Comparison of ENCODE assay signal across 8 cellular contexts in genomic region chr3:150681037-150681436, GRCh38. TPM values are rescaled to one million over a fixed set of nuclear protein-coding genes. Genes with fewer than 3 reads are reported as not detected.
DNase-seq lines count a peak whose midpoint lies in the region; ATAC-seq and TF ChIP-seq lines count a peak whose summit lies in the region.

No MANE protein-coding gene starts in this region.

- CTCF ChIA-PET in activated naive CD4-positive, alpha-beta T cell treated with anti-CD3 and anti-CD28 coated beads, Interleukin-2, amount 10 ng/mL, durations not matched to agents 7 days and 5 days (lab: Charles Lee), result interaction anchor here (0.7 kb wide), 1 partner anchor 22 kb away, joined by 3 read pairs; no protein-coding TSS in a partner anchor

- H3F3A ChIP-seq in MM.1S (ENCODE audit: insufficient read depth, low read length), result peaks cover 13% of the 10 kb centered on the region

- 0 out of 2 replicates have a peak overlapping the region, but pooled peaks have one; percentile 7 for H2AFZ ChIP-seq in MM.1S (ENCODE audit: low read length)

- peak; percentile 92 for ATAC-seq in HG02759 (IDR thresholded peaks at IDR 0.05; ENCODE audit: unreplicated experiment)
- peak; percentile 97 for ATAC-seq in stimulated activated naive CD8-positive, alpha-beta T cell treated with anti-CD3 and anti-CD28 coated beads, Interleukin-15, amount 100 ng/mL, for 72 hours
- ATAC-seq in HG03108 (IDR thresholded peaks at IDR 0.05; ENCODE audit: unreplicated experiment), result no peak

- no peaks in the 10 kb centered on the region for H3K27me3 ChIP-seq in MM.1S (replicated peaks; ENCODE audit: insufficient read depth, low read length)
- H3K27me3 ChIP-seq in tibial nerve, result no peaks in the 10 kb centered on the region

- H3K4me3 Mint-ChIP-seq in activated naive CD4-positive, alpha-beta T cell treated with anti-CD3 and anti-CD28 coated beads, Interleukin-2, amount 10 ng/mL, durations not matched to agents 7 days and 5 days, result no peak overlapping the region
- H3K4me3 Mint-ChIP-seq in stimulated activated naive CD8-positive, alpha-beta T cell treated with anti-CD3 and anti-CD28 coated beads, Interleukin-15, amount 100 ng/mL, for 72 hours, result peak overlapping the region; percentile 16 to 65
- no peak overlapping the region for H3K4me3 Mint-ChIP-seq in nephron progenitor cell

- H3K36me3 ChIP-seq in MM.1S (replicated peaks; ENCODE audit: insufficient read depth, low read length) (no peaks in the 10 kb centered on the region), tibial nerve (no peaks in the 10 kb centered on the region)

- H3K4me1 ChIP-seq in MM.1S (ENCODE audit: low read length) (peaks cover 27% of the 10 kb centered on the region), tibial nerve (no peaks in the 10 kb centered on the region)

- peaks cover 5% of the 10 kb centered on the region for H3K9me3 Mint-ChIP-seq in activated naive CD4-positive, alpha-beta T cell treated with anti-CD3 and anti-CD28 coated beads, Interleukin-2, amount 10 ng/mL, durations not matched to agents 7 days and 5 days
- H3K9me3 Mint-ChIP-seq in stimulated activated naive CD8-positive, alpha-beta T cell treated with anti-CD3 and anti-CD28 coated beads, Interleukin-15, amount 100 ng/mL, for 72 hours, result peaks cover 5% of the 10 kb centered on the region in 2 donors
- peaks cover 5% of the 10 kb centered on the region for H3K9me3 Mint-ChIP-seq in nephron progenitor cell

- peaks cover 19% of the 10 kb centered on the region for H3K4me1 Mint-ChIP-seq in activated naive CD4-positive, alpha-beta T cell treated with anti-CD3 and anti-CD28 coated beads, Interleukin-2, amount 10 ng/mL, durations not matched to agents 7 days and 5 days
- peaks cover 23% of the 10 kb centered on the region for H3K4me1 Mint-ChIP-seq in stimulated activated naive CD8-positive, alpha-beta T cell treated with anti-CD3 and anti-CD28 coated beads, Interleukin-15, amount 100 ng/mL, for 72 hours
- H3K4me1 Mint-ChIP-seq in nephron progenitor cell, result no peaks in the 10 kb centered on the region

- H3K9me3 ChIP-seq in MM.1S (replicated peaks; ENCODE audit: insufficient read depth, low read length) (no peaks in the 10 kb centered on the region), tibial nerve (peaks cover 0 to 7% (median 0%) of the 10 kb centered on the region in 4 donors)

- TF ChIP-seq POLR2A in tibial nerve (IDR thresholded peaks at IDR 0.05), result no peak

- H3K9ac ChIP-seq in MM.1S (ENCODE audit: low read length), result peak overlapping the region; percentile 78

- H3K4me3 ChIP-seq in MM.1S (ENCODE audit: low read length) (peak overlapping the region; percentile 37), tibial nerve (no peak overlapping the region)

- H3K27ac ChIP-seq in MM.1S (ENCODE audit: low read length), result peak overlapping the region; percentile 94
- H3K27ac ChIP-seq in tibial nerve, result no peak overlapping the region

- peak overlapping the region; percentile 84 for H3K4me2 ChIP-seq in MM.1S (ENCODE audit: low read depth, low read length)

- H3K36me3 Mint-ChIP-seq in activated naive CD4-positive, alpha-beta T cell treated with anti-CD3 and anti-CD28 coated beads, Interleukin-2, amount 10 ng/mL, durations not matched to agents 7 days and 5 days, result peaks cover 3% of the 10 kb centered on the region
- H3K36me3 Mint-ChIP-seq in nephron progenitor cell (ENCODE audit: low read depth), result peaks cover 3% of the 10 kb centered on the region

- no peaks in the 10 kb centered on the region for H3K79me2 ChIP-seq in MM.1S (ENCODE audit: low read length)

- WGBS in tibial nerve, 2 donors, result 61 to 78% methylated on average over 2 of the region's 2 CpGs

- no peak for TF ChIP-seq EP300 in tibial nerve (IDR thresholded peaks at IDR 0.05)

- peaks cover 5% of the 10 kb centered on the region for H3K27me3 Mint-ChIP-seq in activated naive CD4-positive, alpha-beta T cell treated with anti-CD3 and anti-CD28 coated beads, Interleukin-2, amount 10 ng/mL, durations not matched to agents 7 days and 5 days
- no peaks in the 10 kb centered on the region for H3K27me3 Mint-ChIP-seq in stimulated activated naive CD8-positive, alpha-beta T cell treated with anti-CD3 and anti-CD28 coated beads, Interleukin-15, amount 100 ng/mL, for 72 hours
- H3K27me3 Mint-ChIP-seq in nephron progenitor cell (ENCODE audit: low read depth, poor library complexity), result peaks cover 3% of the 10 kb centered on the region

- H3K27ac Mint-ChIP-seq in activated naive CD4-positive, alpha-beta T cell treated with anti-CD3 and anti-CD28 coated beads, Interleukin-2, amount 10 ng/mL, durations not matched to agents 7 days and 5 days, result peak overlapping the region; percentile 3
- no peak overlapping the region for H3K27ac Mint-ChIP-seq in stimulated activated naive CD8-positive, alpha-beta T cell treated with anti-CD3 and anti-CD28 coated beads, Interleukin-15, amount 100 ng/mL, for 72 hours
- H3K27ac Mint-ChIP-seq in nephron progenitor cell, result no peak overlapping the region

- DNase-seq in activated naive CD4-positive, alpha-beta T cell treated with anti-CD3 and anti-CD28 coated beads, Interleukin-2, amount 10 ng/mL, durations not matched to agents 7 days and 5 days, result no peak
- DNase-seq in activated naive CD4-positive, alpha-beta T cell treated with anti-CD3 and anti-CD28 coated beads, Interleukin-2, amount 50 U/mL, for 16 hours, result no peak
- peak; percentile 91 for DNase-seq in MM.1S
- no peak for DNase-seq in stimulated activated naive CD8-positive, alpha-beta T cell treated with anti-CD3 and anti-CD28 coated beads, Interleukin-15, amount 100 ng/mL, for 72 hours
- no peak for DNase-seq in tibial nerve (ENCODE audit: low spot score in 2 of 2)
- no peak for DNase-seq in nephron progenitor cell

- no peaks in the 10 kb centered on the region for H3K9me2 ChIP-seq in MM.1S (replicated peaks; ENCODE audit: insufficient read depth, low read length)

- H4K20me1 ChIP-seq in MM.1S (ENCODE audit: insufficient read depth, low read length), result no peaks in the 10 kb centered on the region

- no peak for TF ChIP-seq CTCF in MM.1S (IDR thresholded peaks at IDR 0.05; ENCODE audit: low read length)
- no peak for TF ChIP-seq CTCF in tibial nerve (IDR thresholded peaks at IDR 0.05)
- TF ChIP-seq CTCF in nephron progenitor cell (IDR thresholded peaks at IDR 0.05), result no peak

RNA-seq across cellular contexts. Expression of gene ERICH6, which starts 22.7 kb away (rescaled TPM):
- under 1 TPM in 1 of 4 donors, not detected in 3; 0.84 TPM for total RNA-seq in tibial nerve

Comparison
In these comparisons a context has a peak if more than half of its experiments do, and no peak if none do; other contexts are left out.
1. H3K4me3 Mint-ChIP-seq: peak in stimulated activated naive CD8-positive, alpha-beta T cell treated with anti-CD3 and anti-CD28 coated beads, Interleukin-15, amount 100 ng/mL, for 72 hours (2 of 2); none in activated naive CD4-positive, alpha-beta T cell treated with anti-CD3 and anti-CD28 coated beads, Interleukin-2, amount 10 ng/mL, durations not matched to agents 7 days and 5 days (single experiment) and nephron progenitor cell (single experiment).